15 cellular contexts compared by ENCODE assay signal in genomic region chr14:102221026-102221425, GRCh38.
DNase-seq lines count a peak whose midpoint lies in the region; ATAC-seq, FAIRE-seq and TF ChIP-seq lines count a peak whose summit lies in the region.
"Had no signal": no experiment of that assay in that cellular context is flagged by ENCODE, and none has a peak within 500 bp of the region (broad histone marks: within the 10 kb centered on the region; RNA-seq: fewer than 3 reads in every experiment).

No MANE protein-coding gene starts in this region.

- H3K4me3 Mint-ChIP-seq in activated T-cell treated with anti-CD3 and anti-CD28 coated beads, Interleukin-2, amount 50 U/mL, for 72 hours: no peak overlapping the region
- no peak overlapping the region for H3K4me3 Mint-ChIP-seq in chondrocyte (ENCODE audit: unreplicated experiment)

- peaks cover 7% of the 10 kb centered on the region for H3K4me1 Mint-ChIP-seq in activated T-cell treated with anti-CD3 and anti-CD28 coated beads, Interleukin-2, amount 50 U/mL, for 72 hours (ENCODE audit: low read depth)
- peaks cover 3% of the 10 kb centered on the region for H3K4me1 Mint-ChIP-seq in chondrocyte (ENCODE audit: low read depth)

- H3K79me2 ChIP-seq in neural cell (replicated peaks; ENCODE audit: insufficient read depth, low read length): no peaks in the 10 kb centered on the region

- no peak for TF ChIP-seq EP300 in neural cell (conservative IDR thresholded peaks at IDR 0.05; ENCODE audit: poor library complexity, severe bottlenecking)

- no peak for FAIRE-seq in GM19239 (lab: Jason Lieb, UNC)
- FAIRE-seq: colon had no signal

- no peak for TF ChIP-seq RAD21 in neural cell (conservative IDR thresholded peaks at IDR 0.05)

- no peaks in the 10 kb centered on the region for H4K20me1 ChIP-seq in neural cell (ENCODE audit: insufficient read depth)

- H3K4me1 ChIP-seq in HUES6 (ENCODE audit: control insufficient read depth, insufficient read depth, low read length): peaks cover 12% of the 10 kb centered on the region
- H3K4me1 ChIP-seq: transverse colon had no signal

- peak overlapping the region; percentile 34 for H3K9ac ChIP-seq in HUES6 (ENCODE audit: low read length)
- H3K9ac ChIP-seq in neural cell (ENCODE audit: low read length): no peak overlapping the region
- H3K9ac ChIP-seq: KMS-11 had no signal

- no peak overlapping the region for H2AFZ ChIP-seq in neural cell (ENCODE audit: low read depth, low read length)

- no peaks in the 10 kb centered on the region for H3K9me3 Mint-ChIP-seq in activated T-cell treated with anti-CD3 and anti-CD28 coated beads, Interleukin-2, amount 50 U/mL, for 72 hours
- no peaks in the 10 kb centered on the region for H3K9me3 Mint-ChIP-seq in chondrocyte (ENCODE audit: low read depth)

- H3K9me3 ChIP-seq in HUES6 (ENCODE audit: control insufficient read depth, insufficient read depth, low read depth, low read length): no peaks in the 10 kb centered on the region
- H3K9me3 ChIP-seq in neural cell (ENCODE audit: low read length): no peaks in the 10 kb centered on the region
- H3K9me3 ChIP-seq: transverse colon had no signal

- no peak overlapping the region for H3K4me2 ChIP-seq in neural cell (ENCODE audit: low read length)
- H3K4me2 ChIP-seq: KMS-11 had no signal

- H3K4me3 ChIP-seq in HUES6 (ENCODE audit: low read depth, low read length) (no peak overlapping the region), neural cell (ENCODE audit: low read length) (no peak overlapping the region)
- H3K4me3 ChIP-seq: transverse colon had no signal

- no peaks in the 10 kb centered on the region for H3K27me3 Mint-ChIP-seq in activated T-cell treated with anti-CD3 and anti-CD28 coated beads, Interleukin-2, amount 50 U/mL, for 72 hours (ENCODE audit: low read depth)
- no peaks in the 10 kb centered on the region for H3K27me3 Mint-ChIP-seq in chondrocyte (ENCODE audit: low read depth)
- H3K27me3 Mint-ChIP-seq: progenitor cell of endocrine pancreas had no signal

- peak overlapping the region; percentile 38 for H3K27ac Mint-ChIP-seq in activated T-cell treated with anti-CD3 and anti-CD28 coated beads, Interleukin-2, amount 50 U/mL, for 72 hours
- no peak overlapping the region for H3K27ac Mint-ChIP-seq in chondrocyte (ENCODE audit: unreplicated experiment)
- H3K27ac Mint-ChIP-seq: progenitor cell of endocrine pancreas had no signal

- TF ChIP-seq CTCF in chondrocyte (IDR thresholded peaks at IDR 0.05) (no peak), neural cell (IDR thresholded peaks at IDR 0.05; ENCODE audit: poor library complexity, severe bottlenecking) (no peak)

- H3K27ac ChIP-seq in HUES6 (ENCODE audit: low read depth, low read length) (no peak overlapping the region), neural cell (ENCODE audit: low read length) (peak overlapping the region; percentile 41)
- H3K27ac ChIP-seq: KMS-11, transverse colon had no signal

- peak; percentile 26 to 59 for ATAC-seq in activated T-cell treated with anti-CD3 and anti-CD28 coated beads, Interleukin-2, amount 50 U/mL, for 72 hours (replicated peaks in 1 of 2)
- no peak for ATAC-seq in GM21528 (IDR thresholded peaks at IDR 0.05; ENCODE audit: low FRiP score, unreplicated experiment)

- H3F3A ChIP-seq in neural cell (ENCODE audit: insufficient read depth, low read length, poor library complexity, severe bottlenecking): no peaks in the 10 kb centered on the region

- H3K27me3 ChIP-seq in HUES6 (ENCODE audit: control insufficient read depth, insufficient read depth, low read length) (no peaks in the 10 kb centered on the region), neural cell (ENCODE audit: insufficient read depth, low read depth, low read length) (no peaks in the 10 kb centered on the region)
- H3K27me3 ChIP-seq: transverse colon had no signal

- H3K36me3 ChIP-seq in HUES6 (ENCODE audit: control insufficient read depth, insufficient read depth, low read length) (no peaks in the 10 kb centered on the region), neural cell (ENCODE audit: insufficient read depth, low read length) (no peaks in the 10 kb centered on the region)

- DNase-seq in activated T-cell treated with anti-CD3 and anti-CD28 coated beads, Interleukin-2, amount 50 U/mL, for 72 hours: peak in 1 of 2 donors; percentile 12
- no peak for DNase-seq in activated T-cell treated with anti-CD3 and anti-CD28 coated beads, Interleukin-2, amount 50 U/mL, for 1 hour
- DNase-seq in chondrocyte (ENCODE audit: low spot score) (peak; percentile 37), GM19239 (ENCODE audit: insufficient read length, low spot score) (no peak), ecto neural progenitor cell (ENCODE audit: low spot score) (no peak)
- DNase-seq: NCI-H146, NCI-H524, SIG-M5, transverse colon had no signal

- H3K36me3 Mint-ChIP-seq in activated T-cell treated with anti-CD3 and anti-CD28 coated beads, Interleukin-2, amount 50 U/mL, for 72 hours (ENCODE audit: insufficient read depth in 2 of 2): peaks cover 0 to 3% of the 10 kb centered on the region in 2 donors
- H3K36me3 Mint-ChIP-seq in chondrocyte (ENCODE audit: low read depth): peaks cover 7% of the 10 kb centered on the region

- no peaks in the 10 kb centered on the region for H3K9me2 ChIP-seq in neural cell (ENCODE audit: insufficient read depth, low read length)

TF ChIP-seq in neural cell, 6 proteins besides CTCF, POLR2A, EP300 and RAD21:
- TF ChIP-seq SMC3 (conservative IDR thresholded peaks at IDR 0.05; ENCODE audit: poor library complexity): no peak
- peak; percentile 3 for TF ChIP-seq POLR2AphosphoS5 (IDR thresholded peaks at IDR 0.05)
- no peak for TF ChIP-seq REST (IDR thresholded peaks at IDR 0.05; ENCODE audit: borderline replicate concordance)
